Comparison of ENCODE assay signal across 28 cellular contexts in the genomic region with DNA sequence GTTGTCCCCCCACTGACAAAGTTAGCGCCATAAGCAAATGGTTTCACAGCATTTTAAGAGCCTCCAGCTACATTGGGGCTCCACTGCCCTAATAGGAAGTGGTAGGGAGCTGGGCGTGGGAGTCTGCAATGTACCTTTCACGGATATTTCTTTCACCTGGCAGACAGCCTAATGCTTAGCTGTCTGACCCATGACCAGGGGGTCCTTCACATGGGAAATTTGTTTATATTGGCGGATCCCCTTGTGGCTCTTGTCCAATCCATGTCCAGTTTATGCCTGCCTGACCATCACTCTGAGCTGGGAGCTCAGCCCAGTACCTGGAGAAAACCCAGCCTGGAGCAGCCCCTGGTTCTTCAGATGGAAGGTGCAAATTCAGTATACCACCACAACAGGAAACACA.
"Had no signal": no experiment of that assay in that cellular context is flagged by ENCODE, and none has a peak within 500 bp of the region (broad histone marks: within the 10 kb centered on the region; RNA-seq: fewer than 3 reads in every experiment).

No MANE protein-coding gene starts in this region.

- H3K4me1 ChIP-seq: SJCRH30 had no signal

- H3K27me3 ChIP-seq: MG63, SJCRH30 had no signal

- H3K9me3 ChIP-seq: MG63, SJCRH30 had no signal

- H3K4me3 ChIP-seq: MG63, PC-9, SJCRH30, SK-N-MC had no signal

- ATAC-seq: Panc1, SK-N-SH treated with all-trans-retinoic acid at 6 μM for 48 hours had no signal

- DNase-seq: Kasumi-1, KG1, NCI-H1048, NCI-H1092 treated with DMSO at 0.1 percent for 48 hours, NCI-H1105 treated with DMSO at 0.1 percent for 48 hours, NCI-H1417, NCI-H1436 treated with DMSO at 0.1 percent for 48 hours, NCI-H1694 treated with DMSO at 0.1 percent for 48 hours, NCI-H187 treated with DMSO at 0.1 percent for 48 hours, NCI-H2029, NCI-H2081, NCI-H2171 treated with DMSO at 0.1 percent for 48 hours, NCI-H2227 treated with DMSO at 0.1 percent for 48 hours, NCI-H345, NCI-H446, NCI-H510A treated with DMSO at 0.1 percent for 48 hours, NCI-H524 treated with DMSO at 0.1 percent for 48 hours, NCI-H526 treated with DMSO at 0.1 percent for 48 hours, NCI-H774, PC-9, SHP77, SIG-M5, SJCRH30 had no signal

- H3K36me3 ChIP-seq: MG63, SJCRH30 had no signal

- H3K27ac ChIP-seq: PC-9, RWPE1, SJCRH30, SK-N-MC had no signal
